8 cellular contexts compared by ENCODE assay signal in genomic region chr5:140038373-140038957, GRCh38. TPM values are rescaled to one million over a fixed set of nuclear protein-coding genes. Genes with fewer than 3 reads are reported as not detected.
DNase-seq lines count a peak whose midpoint lies in the region; ATAC-seq and TF ChIP-seq lines count a peak whose summit lies in the region.

No MANE protein-coding gene starts in this region.

- WGBS in ectodermal cell, 2 experiments, result 29 to 42% methylated on average over 6 to 7 of the region's 7 CpGs

- no peaks in the 10 kb centered on the region for H3K27me3 ChIP-seq in MM.1S (replicated peaks; ENCODE audit: insufficient read depth, low read length)
- H3K27me3 ChIP-seq in ectodermal cell (ENCODE audit: control insufficient read depth, insufficient read depth, low read length, poor library complexity, severe bottlenecking), result peaks cover 55% of the 10 kb centered on the region
- H3K27me3 ChIP-seq in parathyroid adenoma (ENCODE audit: control insufficient read depth, insufficient read depth, low read length), result no peaks in the 10 kb centered on the region

- no peaks in the 10 kb centered on the region for H4K20me1 ChIP-seq in MM.1S (ENCODE audit: insufficient read depth, low read length)

- no peaks in the 10 kb centered on the region for H3K36me3 ChIP-seq in MM.1S (replicated peaks; ENCODE audit: insufficient read depth, low read length)
- H3K36me3 ChIP-seq in ectodermal cell (ENCODE audit: control insufficient read depth, insufficient read depth, low read length), result no peaks in the 10 kb centered on the region
- H3K36me3 ChIP-seq in parathyroid adenoma (ENCODE audit: control insufficient read depth, insufficient read depth, low read length), result no peaks in the 10 kb centered on the region

- H3K79me2 ChIP-seq in MM.1S (ENCODE audit: low read length) (no peaks in the 10 kb centered on the region), parathyroid adenoma (peaks cover 20% of the 10 kb centered on the region)

- H3K4me2 ChIP-seq in MM.1S (ENCODE audit: low read depth, low read length), result peak overlapping the region; percentile 65
- peak overlapping the region; percentile 59 for H3K4me2 ChIP-seq in parathyroid adenoma (ENCODE audit: low read length)

- no peaks in the 10 kb centered on the region for H3K9me2 ChIP-seq in MM.1S (replicated peaks; ENCODE audit: insufficient read depth, low read length)

- H3K9ac ChIP-seq in MM.1S (ENCODE audit: low read length), result peak overlapping the region; percentile 14; the same call in 1 of the 2 replicates
- H3K9ac ChIP-seq in parathyroid adenoma, result no peak overlapping the region

- no peak for TF ChIP-seq CTCF in MM.1S (IDR thresholded peaks at IDR 0.05; ENCODE audit: low read length)
- no peak for TF ChIP-seq CTCF in parathyroid adenoma (IDR thresholded peaks at IDR 0.05)

- H3F3A ChIP-seq in MM.1S (ENCODE audit: insufficient read depth, low read length), result peaks cover 23% of the 10 kb centered on the region

- H3K4me1 ChIP-seq in MM.1S (ENCODE audit: low read length) (peaks cover 29% of the 10 kb centered on the region), ectodermal cell (ENCODE audit: control insufficient read depth, insufficient read depth, low read length) (peaks cover 9% of the 10 kb centered on the region), parathyroid adenoma (peaks cover 33% of the 10 kb centered on the region)

- H3K9me3 ChIP-seq in MM.1S (replicated peaks; ENCODE audit: insufficient read depth, low read length) (no peaks in the 10 kb centered on the region), ectodermal cell (ENCODE audit: control insufficient read depth, low read length) (no peaks in the 10 kb centered on the region), parathyroid adenoma (ENCODE audit: control insufficient read depth, low read length) (no peaks in the 10 kb centered on the region)

- peak overlapping the region; percentile 58; the same call in 1 of the 2 replicates for H3K27ac ChIP-seq in MM.1S (ENCODE audit: low read length)
- peak overlapping the region; percentile 56 for H3K27ac ChIP-seq in ectodermal cell (ENCODE audit: insufficient read depth, low read depth, low read length, poor library complexity, severe bottlenecking)
- H3K27ac ChIP-seq in parathyroid adenoma, result peak overlapping the region; percentile 62

- DNase-seq in EL (peak; percentile 21), MM.1S (peak; percentile 78), GM19240 (ENCODE audit: insufficient read length, low spot score) (no peak)
- no peak for DNase-seq in activated effector memory CD4-positive, alpha-beta T cell treated with Interleukin-2 at 50 U/mL for 16 hours

- no peak for ATAC-seq in HG02885 (IDR thresholded peaks at IDR 0.05; ENCODE audit: poor library complexity, unreplicated experiment)
- ATAC-seq in HG02759 (IDR thresholded peaks at IDR 0.05; ENCODE audit: unreplicated experiment), result no peak

- H3K4me3 ChIP-seq in MM.1S (ENCODE audit: low read length) (peak overlapping the region; percentile 37), ectodermal cell (ENCODE audit: insufficient read depth, low read depth, low read length) (no peak overlapping the region), parathyroid adenoma (ENCODE audit: low read depth, low read length) (peak overlapping the region; percentile 35)

- H2AFZ ChIP-seq in MM.1S (ENCODE audit: low read length), result peak overlapping the region; percentile 26
- peak overlapping the region; percentile 77 for H2AFZ ChIP-seq in parathyroid adenoma

RNA-seq across cellular contexts. Expression of gene NRG2, which starts 4.6 kb away (rescaled TPM):
- polyA plus RNA-seq in ectodermal cell (2013, experiment 1 of 4), result 9.8 TPM
- polyA plus RNA-seq in ectodermal cell (2013, experiment 2 of 4), result 13.8 TPM
- 7.0 TPM for polyA plus RNA-seq in ectodermal cell (2013, experiment 3 of 4)
- polyA plus RNA-seq in ectodermal cell (2013, experiment 4 of 4), result 11.1 TPM

Comparison
In these comparisons a context has a peak if more than half of its experiments do, and no peak if none do; other contexts are left out.
1. DNase-seq: peak in EL (single experiment) and MM.1S (single experiment); none in GM19240 (single experiment) and activated effector memory CD4-positive, alpha-beta T cell treated with Interleukin-2 at 50 U/mL for 16 hours (single experiment).
2. Peak in every context shown above with its lines, with median percentiles within 50 percentile points of each other: H3K27ac ChIP-seq.